1 cellular context compared by ENCODE assay signal in the genomic region with DNA sequence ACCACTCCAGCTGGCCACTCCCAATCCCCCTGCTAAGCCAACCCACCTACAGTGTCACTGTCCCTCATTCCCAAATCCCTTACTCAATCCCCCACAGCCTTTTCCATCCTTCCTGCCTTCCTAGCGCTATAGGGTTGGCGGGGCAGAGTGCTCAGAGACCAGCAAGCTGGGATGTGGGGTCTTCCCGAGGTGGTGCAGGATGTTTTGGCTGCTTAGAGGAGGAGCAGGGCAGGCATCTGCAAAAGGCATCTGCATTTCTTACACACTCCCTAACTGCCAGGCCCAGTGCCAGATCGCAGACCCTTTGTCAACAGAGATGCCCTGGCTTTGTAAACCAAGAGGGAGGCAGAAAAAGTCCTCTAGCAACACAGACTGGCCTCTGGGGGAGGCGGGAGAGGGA.
TF ChIP-seq lines count a peak whose summit lies in the region.

No MANE protein-coding gene starts in this region.

TF ChIP-seq in SK-N-SH, 30 proteins besides CTCF, POLR2A, EP300 and RAD21 (continued from another document):
- TF ChIP-seq REST (IDR thresholded peaks at IDR 0.05; ENCODE audit: low read depth, low read length): no peak
- no peak for TF ChIP-seq NFIC (IDR thresholded peaks at IDR 0.05; ENCODE audit: borderline replicate concordance)
- no peak for TF ChIP-seq SIN3A (IDR thresholded peaks at IDR 0.05; ENCODE audit: borderline replicate concordance, low read depth, low read length)
